In the genomic region with DNA sequence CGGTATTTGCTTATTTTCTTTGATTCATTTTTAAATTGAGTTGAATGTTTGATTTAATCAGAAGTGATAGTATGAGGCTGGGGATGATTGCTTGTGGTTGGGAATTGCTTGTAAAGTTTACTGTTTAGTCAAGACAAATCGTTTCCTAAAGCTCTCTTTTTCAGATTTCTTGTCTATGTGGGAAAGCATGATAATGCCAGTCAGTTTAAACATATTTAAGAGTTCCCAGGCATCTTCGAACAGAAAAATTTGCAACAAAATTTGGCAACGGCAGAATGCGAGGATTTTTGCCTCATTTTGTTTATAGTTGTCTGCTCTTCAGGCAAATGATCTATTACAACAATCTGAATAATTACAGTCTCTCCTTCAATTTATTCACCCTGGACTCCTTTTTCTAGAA, we compare ENCODE assay signal across 1 cellular context.
TF ChIP-seq lines count a peak whose summit lies in the region.

No MANE protein-coding gene starts in this region.

TF ChIP-seq in IMR-90, 13 proteins besides CTCF, POLR2A, EP300 and RAD21:
- TF ChIP-seq BHLHE40 (IDR thresholded peaks at IDR 0.05; ENCODE audit: low read depth, low read length) (no peak), CHD1 (IDR thresholded peaks at IDR 0.05; ENCODE audit: low read depth, low read length) (no peak), NFE2L2 (IDR thresholded peaks at IDR 0.05; ENCODE audit: low read depth, low read length) (no peak), MAZ (IDR thresholded peaks at IDR 0.05; ENCODE audit: borderline replicate concordance, low read depth, low read length) (no peak), MAFK (IDR thresholded peaks at IDR 0.05; ENCODE audit: low read depth, low read length) (no peak), RCOR1 (IDR thresholded peaks at IDR 0.05; ENCODE audit: insufficient replicate concordance, low read length) (no peak)
- TF ChIP-seq, protein P1, sequence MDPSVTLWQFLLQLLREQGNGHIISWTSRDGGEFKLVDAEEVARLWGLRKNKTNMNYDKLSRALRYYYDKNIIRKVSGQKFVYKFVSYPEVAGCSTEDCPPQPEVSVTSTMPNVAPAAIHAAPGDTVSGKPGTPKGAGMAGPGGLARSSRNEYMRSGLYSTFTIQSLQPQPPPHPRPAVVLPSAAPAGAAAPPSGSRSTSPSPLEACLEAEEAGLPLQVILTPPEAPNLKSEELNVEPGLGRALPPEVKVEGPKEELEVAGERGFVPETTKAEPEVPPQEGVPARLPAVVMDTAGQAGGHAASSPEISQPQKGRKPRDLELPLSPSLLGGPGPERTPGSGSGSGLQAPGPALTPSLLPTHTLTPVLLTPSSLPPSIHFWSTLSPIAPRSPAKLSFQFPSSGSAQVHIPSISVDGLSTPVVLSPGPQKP (IDR thresholded peaks at IDR 0.05; ENCODE audit: borderline replicate concordance, low read depth, low read length) = no peak
